8 cellular contexts compared by ENCODE assay signal in genomic region chr17:17354560-17355357, GRCh38. TPM values are rescaled to one million over a fixed set of nuclear protein-coding genes. Genes with fewer than 3 reads are reported as not detected.
DNase-seq lines count a peak whose midpoint lies in the region; ATAC-seq and TF ChIP-seq lines count a peak whose summit lies in the region.

No MANE protein-coding gene starts in this region.

- RAD21 ChIA-PET in HCT116 (lab: Charles Lee; ENCODE audit: low non-redundant PET in 1 of 2, low total read pairs in 2 of 2, uncharacterized antibody in 2 of 2, unreplicated experiment in 2 of 2): interaction anchor here (0.7 to 1.0 kb wide), 3 partner anchors 142 to 287 kb away, joined by 3 to 6 read pairs (median 3); no protein-coding TSS in a partner anchor

- TF ChIP-seq POLR2A in HCT116 (IDR thresholded peaks at IDR 0.05; ENCODE audit: borderline replicate concordance, extremely low read depth, insufficient read depth, insufficient read length): no peak

- H2AFZ ChIP-seq in HCT116 (ENCODE audit: low read depth, low read length, poor library complexity, severe bottlenecking): no peak overlapping the region

- H3K9me3 ChIP-seq in HCT116 (ENCODE audit: control insufficient read depth in 1 of 2, insufficient read depth in 1 of 2, low read depth in 1 of 2, low read length in 2 of 2): no peaks in the 10 kb centered on the region
- no peaks in the 10 kb centered on the region for H3K9me3 ChIP-seq in lower lobe of right lung

- POLR2A ChIA-PET in HCT116 (lab: Charles Lee): no interaction called here

- H3K36me3 ChIP-seq in HCT116 (ENCODE audit: control insufficient read depth in 1 of 2, insufficient read depth in 2 of 2, low read length in 2 of 2): no peaks in the 10 kb centered on the region
- no peaks in the 10 kb centered on the region for H3K36me3 ChIP-seq in lower lobe of right lung

- H3K27me3 ChIP-seq in HCT116 (ENCODE audit: insufficient read depth, low read length) (no peaks in the 10 kb centered on the region), lower lobe of right lung (ENCODE audit: low read depth) (no peaks in the 10 kb centered on the region)

- TF ChIP-seq CTCF in AG09309 (IDR thresholded peaks at IDR 0.05; ENCODE audit: control insufficient read depth, insufficient read depth, low read depth, low read length, missing control alignments): peak; percentile 90
- TF ChIP-seq CTCF in HCT116 (IDR thresholded peaks at IDR 0.05 in 2 of 3, conservative IDR thresholded peaks at IDR 0.05 in 1 of 3; ENCODE audit: borderline replicate concordance in 1 of 3, insufficient read depth in 1 of 3, low read depth in 2 of 3, low read length in 2 of 3): peak; percentile 79 to 91 (median 79); a peak in 5 of 6 replicates
- TF ChIP-seq CTCF in lower lobe of right lung (IDR thresholded peaks at IDR 0.05): peak; percentile 95

- intact Hi-C loops in HCT116 (cut with micrococcal nuclease) (loop anchor here (10.0 kb wide), 2 partner anchors 510 to 680 kb away; partner anchors contain the start of genes ATPAF2 and GID4), lower lobe of right lung (cut with DNase I) (loop anchor here (5.0 kb wide), 1 partner anchor 283 kb away; no protein-coding TSS in a partner anchor)

- ATAC-seq in HCT116 (peak; percentile 71), lower lobe of right lung (peak; percentile 87 to 90), HG03457 (IDR thresholded peaks at IDR 0.05; ENCODE audit: unreplicated experiment) (no peak)

- H3K9me2 ChIP-seq in HCT116 (ENCODE audit: insufficient read depth): no peaks in the 10 kb centered on the region

- DNase-seq in AG09309 (ENCODE audit: low read depth): no peak
- peak; percentile 42 for DNase-seq in HCT116 (ENCODE audit: low read depth, low spot score)
- DNase-seq in NCI-H524 treated with DMSO at 0.1 percent for 48 hours (lab: John Stamatoyannopoulos, UW): peak; percentile 37
- DNase-seq in activated CD4-positive, alpha-beta T cell treated with anti-CD3 and anti-CD28 coated beads, Interleukin-2, amount 50 U/mL, for 4 hours: peak; percentile 66 to 69
- DNase-seq in dermis blood vessel endothelial cell: peak; percentile 85
- peak; percentile 81 for DNase-seq in lower lobe of right lung
- peak; percentile 63 for DNase-seq in stimulated activated CD8-positive, alpha-beta memory T cell treated with anti-CD3 and anti-CD28 coated beads, Interleukin-15, amount 100 ng/mL, for 1 hour (ENCODE audit: low read depth)

- peaks cover 0 to 20% of the 10 kb centered on the region in 2 experiments; a peak in 2 of 4 replicates for H3K4me1 ChIP-seq in HCT116 (ENCODE audit: control insufficient read depth in 1 of 2, insufficient read depth in 2 of 2, low read length in 2 of 2)
- peaks cover 10% of the 10 kb centered on the region for H3K4me1 ChIP-seq in lower lobe of right lung

- CTCF ChIA-PET in HCT116 (lab: Charles Lee): interaction anchor here (0.6 to 4.3 kb wide), 7 partner anchors 142 to 287 kb away, joined by 3 to 32 read pairs (median 4); partner anchors contain the start of gene PEMT

- TF ChIP-seq RAD21 in HCT116 (IDR thresholded peaks at IDR 0.05; ENCODE audit: low read depth): peak; percentile 80

- H3K27ac ChIP-seq in HCT116 (ENCODE audit: low read depth, low read length) (no peak overlapping the region), lower lobe of right lung (no peak overlapping the region)

- H3K4me2 ChIP-seq in HCT116 (ENCODE audit: low read length): peak overlapping the region; percentile 24

- H3K4me3 ChIP-seq in AG09309 (ENCODE audit: control insufficient read depth, low read depth, low read length): no peak overlapping the region
- H3K4me3 ChIP-seq in HCT116 (replicated peaks in 1 of 2; ENCODE audit: low read depth in 1 of 2, low read length in 2 of 2): no peak overlapping the region
- no peak overlapping the region for H3K4me3 ChIP-seq in lower lobe of right lung

- no peaks in the 10 kb centered on the region for H4K20me1 ChIP-seq in HCT116 (ENCODE audit: insufficient read depth)

- no peaks in the 10 kb centered on the region for H3K79me2 ChIP-seq in HCT116 (ENCODE audit: insufficient read depth, low read length)

- no peak overlapping the region for H3K9ac ChIP-seq in HCT116 (ENCODE audit: low read length)

- no TSS peak for BruUV-seq in HCT116 (replicated peaks; lab: Mats Ljungman, UMichigan)

TF ChIP-seq in HCT116, 20 proteins besides CTCF, POLR2A, EP300 and RAD21:
- TF ChIP-seq ZBTB33 (IDR thresholded peaks at IDR 0.05; ENCODE audit: extremely low read depth, insufficient replicate concordance, low read length): no peak
- TF ChIP-seq MAX (IDR thresholded peaks at IDR 0.05): no peak; the same call in 1 of the 2 replicates
- TF ChIP-seq JUND (IDR thresholded peaks at IDR 0.05): no peak
- TF ChIP-seq SP1 (IDR thresholded peaks at IDR 0.05; ENCODE audit: low read depth): no peak
- peak; percentile 37; the same call in 1 of the 2 replicates for TF ChIP-seq POLR2AphosphoS5 (IDR thresholded peaks at IDR 0.05; ENCODE audit: low read depth, low read length)
- no peak for TF ChIP-seq ELF1 (IDR thresholded peaks at IDR 0.05; ENCODE audit: borderline replicate concordance, low read depth)
- no peak for TF ChIP-seq ZNF274 (IDR thresholded peaks at IDR 0.05; ENCODE audit: low read depth, low read length)

RNA-seq across cellular contexts. Expression of gene NT5M, which starts 51.6 kb away (rescaled TPM):
- 10.2 TPM for total RNA-seq in HCT116 (2021; ENCODE audit: unreplicated experiment)
- 5.7 and 6.6 TPM in 2 replicates for polyA plus RNA-seq in HCT116 (2012)
- 1.9 and 3.1 TPM in 2 replicates for total RNA-seq in dermis blood vessel endothelial cell
- total RNA-seq in lower lobe of right lung: 1.1 TPM
